Comparison of ENCODE assay signal across 8 cellular contexts in the genomic region with DNA sequence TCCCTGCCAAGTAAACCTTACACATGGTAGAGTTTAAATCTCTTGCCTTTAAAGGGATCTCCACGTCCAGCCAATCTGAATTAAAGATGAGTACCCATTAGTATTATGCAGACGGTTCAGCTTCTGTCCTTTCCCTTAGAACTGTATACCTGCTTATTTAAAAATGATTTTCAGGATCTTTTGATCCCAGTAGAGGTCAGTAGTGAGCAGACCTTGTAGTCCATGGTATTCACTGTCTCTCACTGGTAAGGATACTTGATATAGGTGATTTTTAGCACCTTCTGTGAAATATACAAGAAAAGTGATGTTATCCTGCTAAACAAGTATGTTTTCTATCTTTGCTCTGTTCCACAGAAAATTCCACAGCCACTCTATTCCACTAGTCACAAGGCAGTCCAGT.
A peak's percentile ranks its signal among the peaks of the same experiment; 100 is the strongest.
DNase-seq lines count a peak whose midpoint lies in the region; ATAC-seq and TF ChIP-seq lines count a peak whose summit lies in the region.

No MANE protein-coding gene starts in this region.

- no peak overlapping the region for H3K4me3 ChIP-seq in PC-9
- H3K4me3 ChIP-seq in skeletal muscle cell (ENCODE audit: low read depth, low read length) = no peak overlapping the region
- H3K4me3 ChIP-seq in effector memory CD4-positive, alpha-beta T cell (ENCODE audit: insufficient read depth, low read depth, low read length, poor library complexity, severe bottlenecking) = no peak overlapping the region

- H3K27me3 Mint-ChIP-seq in CD14-positive monocyte (ENCODE audit: low read depth in 3 of 3) = peaks cover 0 to 2% (median 0%) of the 10 kb centered on the region in 3 donors

- no peaks in the 10 kb centered on the region for H3K9me3 ChIP-seq in PC-9 (ENCODE audit: insufficient read depth, low read depth)
- H3K9me3 ChIP-seq in effector memory CD4-positive, alpha-beta T cell (ENCODE audit: control insufficient read depth, low read length) = no peaks in the 10 kb centered on the region

- POLR2A ChIA-PET in PC-9 (lab: Charles Lee; ENCODE audit: unreplicated experiment) = no interaction called here

- no TSS peak for BruUV-seq in PC-9 (replicated peaks; lab: Mats Ljungman, UMichigan)

- no peaks in the 10 kb centered on the region for H3K36me3 Mint-ChIP-seq in CD14-positive monocyte

- CTCF ChIA-PET in PC-9 (lab: Charles Lee) = no interaction called here

- H3K27me3 ChIP-seq in PC-9 (ENCODE audit: insufficient read depth, low read depth) = no peaks in the 10 kb centered on the region
- H3K27me3 ChIP-seq in effector memory CD4-positive, alpha-beta T cell (replicated peaks; ENCODE audit: control insufficient read depth, insufficient read depth, low read length, poor library complexity, severe bottlenecking) = no peaks in the 10 kb centered on the region

- ATAC-seq in GM19351 (IDR thresholded peaks at IDR 0.05; ENCODE audit: unreplicated experiment) = peak; percentile 79
- peak; percentile 81 for ATAC-seq in HG03565 (IDR thresholded peaks at IDR 0.05; ENCODE audit: unreplicated experiment)

- peaks cover 0 to 2% (median 0%) of the 10 kb centered on the region in 7 donors for H3K9me3 Mint-ChIP-seq in CD14-positive monocyte

- no peaks in the 10 kb centered on the region for H3K4me1 ChIP-seq in PC-9 (replicated peaks; ENCODE audit: insufficient read depth)
- no peaks in the 10 kb centered on the region for H3K4me1 ChIP-seq in effector memory CD4-positive, alpha-beta T cell (ENCODE audit: control insufficient read depth, insufficient read depth, low read length, poor library complexity, severe bottlenecking)

- no peak overlapping the region for H3K27ac Mint-ChIP-seq in CD14-positive monocyte

- no peak overlapping the region for H3K27ac ChIP-seq in PC-9
- no peak overlapping the region for H3K27ac ChIP-seq in effector memory CD4-positive, alpha-beta T cell (ENCODE audit: insufficient read depth, low read length, poor library complexity, severe bottlenecking)

- H4K20me1 ChIP-seq in PC-9 (ENCODE audit: insufficient read depth) = no peaks in the 10 kb centered on the region

- no peaks in the 10 kb centered on the region for H3F3A ChIP-seq in PC-9 (ENCODE audit: insufficient read depth, low read depth)

- H3K4me3 Mint-ChIP-seq in CD14-positive monocyte = no peak overlapping the region

- no peaks in the 10 kb centered on the region for H3K36me3 ChIP-seq in PC-9 (ENCODE audit: low read depth)
- no peaks in the 10 kb centered on the region for H3K36me3 ChIP-seq in effector memory CD4-positive, alpha-beta T cell (ENCODE audit: control insufficient read depth, insufficient read depth, low read length)

- TF ChIP-seq CTCF in CD14-positive monocyte (IDR thresholded peaks at IDR 0.05) = peak; percentile 22
- TF ChIP-seq CTCF in PC-9 (conservative IDR thresholded peaks at IDR 0.05) = peak; percentile 76

- no peak overlapping the region for H3K4me2 ChIP-seq in PC-9

- no peaks in the 10 kb centered on the region for H3K4me1 Mint-ChIP-seq in CD14-positive monocyte

- no peak overlapping the region for H2AFZ ChIP-seq in PC-9

- no peaks in the 10 kb centered on the region for H3K79me2 ChIP-seq in PC-9 (ENCODE audit: low read depth)

- DNase-seq in CD14-positive monocyte (ENCODE audit: low spot score) (no peak), PC-9 (no peak), fibroblast of peridontal ligament (ENCODE audit: extremely low read depth) (peak; percentile 78), skeletal muscle cell (ENCODE audit: low read depth) (peak; percentile 19), hypothalamus (lab: John Stamatoyannopoulos, UW) (no peak)
- no peak for DNase-seq in effector memory CD4-positive, alpha-beta T cell

- no peaks in the 10 kb centered on the region for H3K9me2 ChIP-seq in PC-9 (ENCODE audit: insufficient read depth)

- intact Hi-C loops in CD14-positive monocyte (cut with micrococcal nuclease) = no loop called here
- intact Hi-C loops in PC-9 (cut with micrococcal nuclease; ENCODE audit: unreplicated experiment) = no loop called here

Comparison
In these comparisons a context has a peak if more than half of its experiments do, and no peak if none do; other contexts are left out.
1. DNase-seq: peak in fibroblast of peridontal ligament (single experiment) and skeletal muscle cell (single experiment); none in CD14-positive monocyte (single experiment), PC-9 (0 of 2), hypothalamus (0 of 51) and effector memory CD4-positive, alpha-beta T cell (0 of 3).